ENCODE assay signal across 8 cellular contexts in genomic region chr12:96177013-96177412, GRCh38. TPM values are rescaled to one million over a fixed set of nuclear protein-coding genes. Genes with fewer than 3 reads are reported as not detected.
DNase-seq lines count a peak whose midpoint lies in the region; ATAC-seq and TF ChIP-seq lines count a peak whose summit lies in the region.

No MANE protein-coding gene starts in this region.

- no peaks in the 10 kb centered on the region for H3F3A ChIP-seq in neural progenitor cell (ENCODE audit: low read depth)

- no peaks in the 10 kb centered on the region for H3K9me3 ChIP-seq in neural progenitor cell (ENCODE audit: low read depth)

- H3K4me2 ChIP-seq in neural progenitor cell = no peak overlapping the region

- no peaks in the 10 kb centered on the region for H4K20me1 ChIP-seq in neural progenitor cell (ENCODE audit: low read depth)

- TF ChIP-seq CTCF in neural progenitor cell (IDR thresholded peaks at IDR 0.05) = no peak

- H3K27ac ChIP-seq in neural progenitor cell = no peak overlapping the region

- no peaks in the 10 kb centered on the region for H3K27me3 Mint-ChIP-seq in activated T-cell treated with anti-CD3 and anti-CD28 coated beads, Interleukin-2, amount 50 U/mL, for 24 hours
- peaks cover 8% of the 10 kb centered on the region for H3K27me3 Mint-ChIP-seq in neural progenitor cell (ENCODE audit: insufficient read depth, low read depth)

- H3K79me2 ChIP-seq in neural progenitor cell (ENCODE audit: low read depth) = no peaks in the 10 kb centered on the region

- H3K9me3 Mint-ChIP-seq in activated T-cell treated with anti-CD3 and anti-CD28 coated beads, Interleukin-2, amount 50 U/mL, for 24 hours = peaks cover 18% of the 10 kb centered on the region
- H3K9me3 Mint-ChIP-seq in neural progenitor cell = peaks cover 19% of the 10 kb centered on the region

- peak overlapping the region; percentile 95 for H3K27ac Mint-ChIP-seq in activated T-cell treated with anti-CD3 and anti-CD28 coated beads, Interleukin-2, amount 50 U/mL, for 24 hours
- H3K27ac Mint-ChIP-seq in neural progenitor cell = peak overlapping the region; percentile 21

- no peaks in the 10 kb centered on the region for H3K36me3 ChIP-seq in neural progenitor cell

- peaks cover 32% of the 10 kb centered on the region for H3K4me1 Mint-ChIP-seq in activated T-cell treated with anti-CD3 and anti-CD28 coated beads, Interleukin-2, amount 50 U/mL, for 24 hours (ENCODE audit: low read depth)
- no peaks in the 10 kb centered on the region for H3K4me1 Mint-ChIP-seq in neural progenitor cell

- DNase-seq in GDM1 (lab: John Stamatoyannopoulos, UW) = peak; percentile 85
- peak; percentile 32 to 55 for DNase-seq in Kasumi-1 (lab: John Stamatoyannopoulos, UW)
- peak; percentile 66 for DNase-seq in activated T-cell treated with anti-CD3 and anti-CD28 coated beads, Interleukin-2, amount 50 U/mL, for 24 hours
- no peak for DNase-seq in neural progenitor cell (ENCODE audit: low spot score)
- no peak for DNase-seq in NCI-H1694 treated with DMSO at 0.1 percent for 48 hours (lab: John Stamatoyannopoulos, UW)
- no peak for DNase-seq in hippocampal formation (lab: John Stamatoyannopoulos, UW)
- no peak for DNase-seq in NCI-H1436 (lab: John Stamatoyannopoulos, UW)

- H3K36me3 Mint-ChIP-seq in activated T-cell treated with anti-CD3 and anti-CD28 coated beads, Interleukin-2, amount 50 U/mL, for 24 hours (ENCODE audit: low read depth) = peaks cover 14% of the 10 kb centered on the region
- H3K36me3 Mint-ChIP-seq in neural progenitor cell = peaks cover 2% of the 10 kb centered on the region

- H3K4me3 Mint-ChIP-seq in activated T-cell treated with anti-CD3 and anti-CD28 coated beads, Interleukin-2, amount 50 U/mL, for 24 hours = peak overlapping the region; percentile 44
- no peak overlapping the region for H3K4me3 Mint-ChIP-seq in neural progenitor cell

- no peak overlapping the region for H3K4me3 ChIP-seq in neural progenitor cell

- no peak overlapping the region for H3K9ac ChIP-seq in neural progenitor cell

- H3K27me3 ChIP-seq in neural progenitor cell = no peaks in the 10 kb centered on the region

- ATAC-seq in GM21576 (IDR thresholded peaks at IDR 0.05; ENCODE audit: unreplicated experiment) = no peak

- H3K4me1 ChIP-seq in neural progenitor cell = no peaks in the 10 kb centered on the region

- H2AFZ ChIP-seq in neural progenitor cell (replicated peaks) = no peak overlapping the region

RNA-seq across cellular contexts. Expression of gene ELK3, which starts 17.2 kb away (rescaled TPM):
- total RNA-seq in neural progenitor cell (ENCODE audit: low replicate concordance) = 4.8 and 5.0 TPM in 2 replicates

Comparison
In these comparisons a context has a peak if more than half of its experiments do, and no peak if none do; other contexts are left out.
1. DNase-seq: peak in GDM1 (single experiment), Kasumi-1 (2 of 2) and activated T-cell treated with anti-CD3 and anti-CD28 coated beads, Interleukin-2, amount 50 U/mL, for 24 hours (single experiment); none in neural progenitor cell (single experiment), NCI-H1694 treated with DMSO at 0.1 percent for 48 hours (single experiment), hippocampal formation (0 of 2) and NCI-H1436 (single experiment).